In genomic region chr13:49606747-49607648, GRCh38 we compare ENCODE assay signal across 8 cellular contexts. TPM values are rescaled to one million over a fixed set of nuclear protein-coding genes. Genes with fewer than 3 reads are reported as not detected.
DNase-seq lines count a peak whose midpoint lies in the region; ATAC-seq lines count a peak whose summit lies in the region.

No MANE protein-coding gene starts in this region.

- DNase-seq in DMS153 (lab: John Stamatoyannopoulos, UW) (peak; percentile 82), KG1 (lab: John Stamatoyannopoulos, UW) (peak; percentile 75), OCI-M1 (lab: John Stamatoyannopoulos, UW) (peak; percentile 94), activated T-cell treated with anti-CD3 and anti-CD28 coated beads for 24 hours (ENCODE audit: low read depth) (peak; percentile 68), epithelial cell of prostate (ENCODE audit: low read depth, low spot score) (peak; percentile 48), myocyte (ENCODE audit: low read depth) (peak; percentile 89)
- peak; percentile 84 for DNase-seq in stimulated activated CD8-positive, alpha-beta memory T cell treated with anti-CD3 and anti-CD28 coated beads, Interleukin-4, amount 100 ng/mL, for 48 hours

- ATAC-seq in GM21717 (IDR thresholded peaks at IDR 0.05; ENCODE audit: unreplicated experiment), result peak; percentile 94

- no peak overlapping the region for H3K27ac ChIP-seq in epithelial cell of prostate

RNA-seq across cellular contexts. Expression of gene ARL11, which starts 21.3 kb away (rescaled TPM):
- total RNA-seq in myocyte, result not detected in 2 replicates
- not detected for polyA plus RNA-seq in myocyte (2012)

RNA-seq across cellular contexts. Expression of gene RCBTB1, which starts 21.6 kb away (rescaled TPM):
- 27.9 and 38.7 TPM in 2 replicates for total RNA-seq in myocyte
- 15.1 TPM for polyA plus RNA-seq in myocyte (2012)
